Comparison of ENCODE assay signal across 9 cellular contexts in genomic region chrX:110172215-110172614, GRCh38.
DNase-seq lines count a peak whose midpoint lies in the region; ATAC-seq and TF ChIP-seq lines count a peak whose summit lies in the region.
"Had no signal": no experiment of that assay in that cellular context is flagged by ENCODE, and none has a peak within 500 bp of the region (broad histone marks: within the 10 kb centered on the region; RNA-seq: fewer than 3 reads in every experiment).

No MANE protein-coding gene starts in this region.

- no peaks in the 10 kb centered on the region for H3K27me3 Mint-ChIP-seq in activated CD4-positive, alpha-beta T cell treated with anti-CD3 and anti-CD28 coated beads, Interleukin-2, amount 10 ng/mL, durations not matched to agents 7 days and 5 days

- CTCF ChIA-PET in activated CD4-positive, alpha-beta T cell treated with anti-CD3 and anti-CD28 coated beads, Interleukin-2, amount 10 ng/mL, durations not matched to agents 7 days and 5 days (lab: Charles Lee): interaction anchor here (0.7 kb wide), 1 partner anchor 27 kb away, joined by 3 read pairs; no protein-coding TSS in a partner anchor

- H3K27ac ChIP-seq in VCaP: peak overlapping the region; percentile 69; the same call in 1 of the 2 replicates

- POLR2A ChIA-PET in activated CD4-positive, alpha-beta T cell treated with anti-CD3 and anti-CD28 coated beads, Interleukin-2, amount 10 ng/mL, durations not matched to agents 7 days and 5 days (lab: Charles Lee): no interaction called here

- H3K9me3 Mint-ChIP-seq in activated CD4-positive, alpha-beta T cell treated with anti-CD3 and anti-CD28 coated beads, Interleukin-2, amount 10 ng/mL, durations not matched to agents 7 days and 5 days: no peaks in the 10 kb centered on the region

- TF ChIP-seq CTCF in VCaP (conservative IDR thresholded peaks at IDR 0.05): no peak

- H3K36me3 Mint-ChIP-seq in activated CD4-positive, alpha-beta T cell treated with anti-CD3 and anti-CD28 coated beads, Interleukin-2, amount 10 ng/mL, durations not matched to agents 7 days and 5 days (ENCODE audit: low read depth): peaks cover 2% of the 10 kb centered on the region

- ATAC-seq in GM18858 (IDR thresholded peaks at IDR 0.05; ENCODE audit: unreplicated experiment) (peak; percentile 98), GM21423 (IDR thresholded peaks at IDR 0.05; ENCODE audit: unreplicated experiment) (peak; percentile 100), HG03139 (IDR thresholded peaks at IDR 0.05; ENCODE audit: unreplicated experiment) (peak; percentile 98)
- ATAC-seq: Panc1 had no signal

- no peak for DNase-seq in 8988T
- DNase-seq in activated CD4-positive, alpha-beta T cell treated with anti-CD3 and anti-CD28 coated beads, Interleukin-2, amount 10 ng/mL, durations not matched to agents 7 days and 5 days: no peak
- DNase-seq in NCI-H345 treated with DMSO at 0.1 percent for 48 hours (lab: John Stamatoyannopoulos, UW; ENCODE audit: unreplicated experiment): no peak
- no peak for DNase-seq in NCI-H146 (lab: John Stamatoyannopoulos, UW)

- H3K4me3 Mint-ChIP-seq in activated CD4-positive, alpha-beta T cell treated with anti-CD3 and anti-CD28 coated beads, Interleukin-2, amount 10 ng/mL, durations not matched to agents 7 days and 5 days: no peak overlapping the region

- no peaks in the 10 kb centered on the region for H3K4me1 Mint-ChIP-seq in activated CD4-positive, alpha-beta T cell treated with anti-CD3 and anti-CD28 coated beads, Interleukin-2, amount 10 ng/mL, durations not matched to agents 7 days and 5 days

- no peak overlapping the region for H3K27ac Mint-ChIP-seq in activated CD4-positive, alpha-beta T cell treated with anti-CD3 and anti-CD28 coated beads, Interleukin-2, amount 10 ng/mL, durations not matched to agents 7 days and 5 days
